ENCODE assay signal across 29 cellular contexts in the genomic region with DNA sequence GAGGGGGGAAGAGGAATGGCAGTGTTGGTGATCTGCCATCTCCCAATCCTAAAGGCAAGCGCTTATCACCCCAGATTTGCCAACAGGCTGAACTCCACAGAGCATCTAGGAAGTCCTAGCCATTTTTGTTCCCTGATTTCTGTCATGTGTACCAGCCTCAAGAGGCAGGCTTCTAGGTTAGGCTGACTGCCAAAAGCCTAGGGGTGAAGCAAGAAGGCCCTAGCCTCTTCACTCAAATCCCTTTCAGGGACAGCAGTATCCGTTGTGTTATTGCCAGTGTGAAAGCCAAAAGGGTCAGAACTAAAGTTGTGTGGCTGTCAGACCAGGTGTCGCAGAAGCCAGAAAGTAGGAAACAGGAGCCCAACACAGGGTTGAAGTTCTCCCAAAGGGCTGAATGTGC. TPM values are rescaled to one million over a fixed set of nuclear protein-coding genes. Genes with fewer than 3 reads are reported as not detected.
DNase-seq lines count a peak whose midpoint lies in the region; ATAC-seq and TF ChIP-seq lines count a peak whose summit lies in the region.
"Had no signal": no experiment of that assay in that cellular context is flagged by ENCODE, and none has a peak within 500 bp of the region (broad histone marks: within the 10 kb centered on the region; RNA-seq: fewer than 3 reads in every experiment).

No MANE protein-coding gene starts in this region.

- peaks cover 6% of the 10 kb centered on the region for H3K4me1 Mint-ChIP-seq in activated CD8-positive, alpha-beta memory T cell treated with anti-CD3 and anti-CD28 coated beads, Interleukin-2, amount 10 ng/mL, durations not matched to agents 7 days and 5 days

- no peaks in the 10 kb centered on the region for H3K36me3 ChIP-seq in thyroid gland
- H3K36me3 ChIP-seq: breast epithelium, gastrocnemius medialis, suprapubic skin, WERI-Rb-1 had no signal

- POLR2A ChIA-PET in RWPE1 (lab: Yijun Ruan, JAX; ENCODE audit: low non-redundant PET) = no interaction called here

- H3K4me3 ChIP-seq in thyroid gland (replicated peaks in 1 of 3) = no peak overlapping the region
- H3K4me3 ChIP-seq: breast epithelium, gastrocnemius medialis, GM12878, K562, skin epidermis, suprapubic skin had no signal

- DNase-seq in activated CD8-positive, alpha-beta memory T cell treated with anti-CD3 and anti-CD28 coated beads, Interleukin-2, amount 10 ng/mL, durations not matched to agents 7 days and 5 days = peak; percentile 30
- no peak for DNase-seq in activated CD8-positive, alpha-beta memory T cell treated with anti-CD3 and anti-CD28 coated beads for 24 hours
- DNase-seq in RWPE1 (ENCODE audit: low spot score) (no peak), left lobe of liver (ENCODE audit: low spot score) (no peak), thyroid gland (peak; percentile 75), inferior parietal cortex (ENCODE audit: extremely low spot score) (no peak)
- DNase-seq: activated CD4-positive, alpha-beta T cell treated with anti-CD3 and anti-CD28 coated beads for 4 hours; activated naive CD4-positive, alpha-beta T cell treated with anti-CD3 and anti-CD28 coated beads, Interleukin-2, amount 50 U/mL, for 16 hours; activated T-cell treated with anti-CD3 and anti-CD28 coated beads for 4 hours; anterior cingulate cortex; DMS153; naive thymus-derived CD8-positive, alpha-beta T cell; NCI-H1092 treated with DMSO at 0.1 percent for 48 hours; NCI-H187; NCI-H446; NCI-H748 treated with DMSO at 0.1 percent for 48 hours; nucleus accumbens; stimulated activated naive CD4-positive, alpha-beta T cell; T-cell; WERI-Rb-1 had no signal

- no peak overlapping the region for H3K4me3 Mint-ChIP-seq in activated CD8-positive, alpha-beta memory T cell treated with anti-CD3 and anti-CD28 coated beads, Interleukin-2, amount 10 ng/mL, durations not matched to agents 7 days and 5 days
- H3K4me3 Mint-ChIP-seq: activated CD8-positive, alpha-beta T cell treated with anti-CD3 and anti-CD28 coated beads, Interleukin-2, amount 10 ng/mL, durations not matched to agents 7 days and 5 days; naive thymus-derived CD8-positive, alpha-beta T cell; T-cell had no signal

- H3K27ac ChIP-seq in RWPE1 (0 out of 2 replicates have a peak overlapping the region, but pooled peaks have one; percentile 8), thyroid gland (peak overlapping the region; percentile 69 to 75 (median 70))
- H3K27ac ChIP-seq: gastrocnemius medialis, skin epidermis, suprapubic skin, WERI-Rb-1 had no signal

- TF ChIP-seq POLR2A in thyroid gland (IDR thresholded peaks at IDR 0.05) = no peak

- no peaks in the 10 kb centered on the region for H3K27me3 ChIP-seq in thyroid gland
- H3K27me3 ChIP-seq: breast epithelium, gastrocnemius medialis, suprapubic skin had no signal

- TF ChIP-seq CTCF in RWPE1 (conservative IDR thresholded peaks at IDR 0.05; ENCODE audit: low read depth) (no peak), thyroid gland (IDR thresholded peaks at IDR 0.05) (no peak)

- no peaks in the 10 kb centered on the region for H3K9me3 ChIP-seq in thyroid gland
- H3K9me3 ChIP-seq: breast epithelium, gastrocnemius medialis, suprapubic skin had no signal

- H3K27ac Mint-ChIP-seq in activated CD8-positive, alpha-beta memory T cell treated with anti-CD3 and anti-CD28 coated beads, Interleukin-2, amount 10 ng/mL, durations not matched to agents 7 days and 5 days = no peak overlapping the region
- H3K27ac Mint-ChIP-seq: activated CD8-positive, alpha-beta T cell treated with anti-CD3 and anti-CD28 coated beads, Interleukin-2, amount 10 ng/mL, durations not matched to agents 7 days and 5 days; activated T-helper 2 cell treated with anti-CD3 and anti-CD28 coated beads, Interferon-gamma antibody, Interleukin-2, Interleukin-4, amounts not matched to agents 10 μg/mL and 5 μg/mL and 100 μg/mL, durations not matched to agents 14 hours and 24 hours and 36 hours; T-cell had no signal

- H3K9me3 Mint-ChIP-seq in activated CD8-positive, alpha-beta memory T cell treated with anti-CD3 and anti-CD28 coated beads, Interleukin-2, amount 10 ng/mL, durations not matched to agents 7 days and 5 days (ENCODE audit: low read depth) = no peaks in the 10 kb centered on the region
- H3K9me3 Mint-ChIP-seq: activated T-helper 2 cell treated with anti-CD3 and anti-CD28 coated beads, Interferon-gamma antibody, Interleukin-2, Interleukin-4, amounts not matched to agents 10 μg/mL and 5 μg/mL and 100 μg/mL, durations not matched to agents 14 hours and 24 hours and 36 hours; naive thymus-derived CD8-positive, alpha-beta T cell; T-cell had no signal

- intact Hi-C loops in thyroid gland (cut with DNase I) = no loop called here

- peaks cover 23 to 47% of the 10 kb centered on the region in 2 donors for H3K4me1 ChIP-seq in thyroid gland
- H3K4me1 ChIP-seq: breast epithelium had no signal

- CTCF ChIA-PET in activated CD8-positive, alpha-beta memory T cell treated with anti-CD3 and anti-CD28 coated beads, Interleukin-2, amount 10 ng/mL, durations not matched to agents 7 days and 5 days (lab: Charles Lee) = interaction anchor here (2.0 to 9.4 kb wide), 2 partner anchors 22 to 66 kb away, joined by 6 to 130 read pairs; partner anchors contain the start of gene PURA
- CTCF ChIA-PET in RWPE1 (lab: Yijun Ruan, JAX) = interaction anchor here (0.6 kb wide), 2 partner anchors 8 to 65 kb away, joined by 3 to 5 read pairs; no protein-coding TSS in a partner anchor

- ATAC-seq in activated CD8-positive, alpha-beta memory T cell treated with anti-CD3 and anti-CD28 coated beads, Interleukin-2, amount 10 ng/mL, durations not matched to agents 7 days and 5 days = no peak
- ATAC-seq in left lobe of liver (peak; percentile 48), GM21737 (IDR thresholded peaks at IDR 0.05; ENCODE audit: unreplicated experiment) (no peak)
- ATAC-seq: activated CD8-positive, alpha-beta T cell treated with anti-CD3 and anti-CD28 coated beads, Interleukin-2, amount 10 ng/mL, durations not matched to agents 7 days and 5 days; GM12878; K562; naive thymus-derived CD8-positive, alpha-beta T cell; T-cell had no signal

- H3K36me3 Mint-ChIP-seq in activated CD8-positive, alpha-beta memory T cell treated with anti-CD3 and anti-CD28 coated beads, Interleukin-2, amount 10 ng/mL, durations not matched to agents 7 days and 5 days = no peaks in the 10 kb centered on the region
- H3K36me3 Mint-ChIP-seq: T-cell had no signal

- peaks cover 5% of the 10 kb centered on the region for H3K27me3 Mint-ChIP-seq in activated CD8-positive, alpha-beta memory T cell treated with anti-CD3 and anti-CD28 coated beads, Interleukin-2, amount 10 ng/mL, durations not matched to agents 7 days and 5 days

- WGBS in thyroid gland, 2 donors = 73 to 77% methylated on average over 3 of the region's 3 CpGs

RNA-seq across cellular contexts. Expression of gene IGIP, which starts 14.7 kb away (rescaled TPM):
- 1 to 10 TPM; 2.9 to 3.4 TPM for total RNA-seq in activated CD8-positive, alpha-beta memory T cell treated with anti-CD3 and anti-CD28 coated beads, Interleukin-2, amount 10 ng/mL, durations not matched to agents 7 days and 5 days
- total RNA-seq in left lobe of liver = 7.0 TPM
- total RNA-seq in thyroid gland = 10 to 100 TPM; 25.1 to 41.3 (median 28.6) TPM

RNA-seq across cellular contexts. Expression of gene PURA, which starts 26.5 kb away (rescaled TPM):
- 10 to 100 TPM; 12.3 to 15.4 TPM for total RNA-seq in activated CD8-positive, alpha-beta memory T cell treated with anti-CD3 and anti-CD28 coated beads, Interleukin-2, amount 10 ng/mL, durations not matched to agents 7 days and 5 days
- total RNA-seq in left lobe of liver (12.7 TPM), thyroid gland (10 to 100 TPM; 37.4 to 60.5 (median 44.7) TPM)

RNA-seq across cellular contexts. Expression of gene CYSTM1, which starts 34.6 kb away (rescaled TPM):
- 10 to 100 TPM; 16.8 to 23.0 TPM for total RNA-seq in activated CD8-positive, alpha-beta memory T cell treated with anti-CD3 and anti-CD28 coated beads, Interleukin-2, amount 10 ng/mL, durations not matched to agents 7 days and 5 days
- total RNA-seq in left lobe of liver (24.6 TPM), thyroid gland (100 to 1,000 TPM in 2 of 4 donors, 10 to 100 TPM in 2; 55.4 to 238 (median 112) TPM)

Comparison
In these comparisons a context has a peak if more than half of its experiments do, and no peak if none do; other contexts are left out.
1. DNase-seq: peak in activated CD8-positive, alpha-beta memory T cell treated with anti-CD3 and anti-CD28 coated beads, Interleukin-2, amount 10 ng/mL, durations not matched to agents 7 days and 5 days (single experiment) and thyroid gland (2 of 2); none in activated CD8-positive, alpha-beta memory T cell treated with anti-CD3 and anti-CD28 coated beads for 24 hours (single experiment), RWPE1 (single experiment), left lobe of liver (single experiment) and inferior parietal cortex (single experiment).